Comparison of ENCODE assay signal across 1 cellular context in the genomic region with DNA sequence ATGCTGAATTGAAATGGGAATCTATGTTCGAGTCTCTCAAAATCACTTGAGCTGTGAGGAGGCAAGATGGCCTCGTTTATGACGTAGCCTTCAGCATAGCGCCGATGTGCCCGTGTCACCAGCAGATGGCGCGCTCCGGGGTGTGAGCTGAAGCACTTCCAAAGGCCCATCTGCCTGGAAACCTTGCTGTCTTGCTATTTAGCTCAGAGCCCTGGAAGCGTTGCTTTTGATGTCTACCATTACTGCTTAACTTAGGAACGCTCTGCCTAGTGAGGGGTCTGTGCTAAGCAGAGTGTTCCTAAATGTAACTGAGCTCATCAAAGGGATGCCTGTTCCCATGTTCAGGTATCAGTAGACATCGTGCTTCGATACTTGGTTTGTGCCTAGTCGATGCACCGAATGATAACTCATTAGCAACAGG.
TF ChIP-seq lines count a peak whose summit lies in the region.

No MANE protein-coding gene starts in this region.

TF ChIP-seq in HepG2, 621 proteins besides CTCF, POLR2A, EP300 and RAD21 (continued from another document and continues in another):
- TF ChIP-seq, protein P1, sequence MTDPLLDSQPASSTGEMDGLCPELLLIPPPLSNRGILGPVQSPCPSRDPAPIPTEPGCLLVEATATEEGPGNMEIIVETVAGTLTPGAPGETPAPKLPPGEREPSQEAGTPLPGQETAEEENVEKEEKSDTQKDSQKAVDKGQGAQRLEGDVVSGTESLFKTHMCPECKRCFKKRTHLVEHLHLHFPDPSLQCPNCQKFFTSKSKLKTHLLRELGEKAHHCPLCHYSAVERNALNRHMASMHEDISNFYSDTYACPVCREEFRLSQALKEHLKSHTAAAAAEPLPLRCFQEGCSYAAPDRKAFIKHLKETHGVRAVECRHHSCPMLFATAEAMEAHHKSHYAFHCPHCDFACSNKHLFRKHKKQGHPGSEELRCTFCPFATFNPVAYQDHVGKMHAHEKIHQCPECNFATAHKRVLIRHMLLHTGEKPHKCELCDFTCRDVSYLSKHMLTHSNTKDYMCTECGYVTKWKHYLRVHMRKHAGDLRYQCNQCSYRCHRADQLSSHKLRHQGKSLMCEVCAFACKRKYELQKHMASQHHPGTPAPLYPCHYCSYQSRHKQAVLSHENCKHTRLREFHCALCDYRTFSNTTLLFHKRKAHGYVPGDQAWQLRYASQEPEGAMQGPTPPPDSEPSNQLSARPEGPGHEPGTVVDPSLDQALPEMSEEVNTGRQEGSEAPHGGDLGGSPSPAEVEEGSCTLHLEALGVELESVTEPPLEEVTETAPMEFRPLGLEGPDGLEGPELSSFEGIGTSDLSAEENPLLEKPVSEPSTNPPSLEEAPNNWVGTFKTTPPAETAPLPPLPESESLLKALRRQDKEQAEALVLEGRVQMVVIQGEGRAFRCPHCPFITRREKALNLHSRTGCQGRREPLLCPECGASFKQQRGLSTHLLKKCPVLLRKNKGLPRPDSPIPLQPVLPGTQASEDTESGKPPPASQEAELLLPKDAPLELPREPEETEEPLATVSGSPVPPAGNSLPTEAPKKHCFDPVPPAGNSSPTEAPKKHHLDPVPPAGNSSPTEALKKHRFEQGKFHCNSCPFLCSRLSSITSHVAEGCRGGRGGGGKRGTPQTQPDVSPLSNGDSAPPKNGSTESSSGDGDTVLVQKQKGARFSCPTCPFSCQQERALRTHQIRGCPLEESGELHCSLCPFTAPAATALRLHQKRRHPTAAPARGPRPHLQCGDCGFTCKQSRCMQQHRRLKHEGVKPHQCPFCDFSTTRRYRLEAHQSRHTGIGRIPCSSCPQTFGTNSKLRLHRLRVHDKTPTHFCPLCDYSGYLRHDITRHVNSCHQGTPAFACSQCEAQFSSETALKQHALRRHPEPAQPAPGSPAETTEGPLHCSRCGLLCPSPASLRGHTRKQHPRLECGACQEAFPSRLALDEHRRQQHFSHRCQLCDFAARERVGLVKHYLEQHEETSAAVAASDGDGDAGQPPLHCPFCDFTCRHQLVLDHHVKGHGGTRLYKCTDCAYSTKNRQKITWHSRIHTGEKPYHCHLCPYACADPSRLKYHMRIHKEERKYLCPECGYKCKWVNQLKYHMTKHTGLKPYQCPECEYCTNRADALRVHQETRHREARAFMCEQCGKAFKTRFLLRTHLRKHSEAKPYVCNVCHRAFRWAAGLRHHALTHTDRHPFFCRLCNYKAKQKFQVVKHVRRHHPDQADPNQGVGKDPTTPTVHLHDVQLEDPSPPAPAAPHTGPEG (CRISPR knock-in tag; IDR thresholded peaks at IDR 0.05), result no peak
- TF ChIP-seq CREB1 (IDR thresholded peaks at IDR 0.05) (peak; percentile 92), CREB1 (CRISPR knock-in tag; IDR thresholded peaks at IDR 0.05) (peak; percentile 91), ZNF7 (CRISPR knock-in tag; IDR thresholded peaks at IDR 0.05) (no peak), ZNF431 (CRISPR knock-in tag; IDR thresholded peaks at IDR 0.05; ENCODE audit: borderline replicate concordance, low read depth) (peak; percentile 64; the same call in 1 of the 2 replicates), ZNF644 (CRISPR knock-in tag; IDR thresholded peaks at IDR 0.05; ENCODE audit: low read depth) (peak; percentile 91), ZNF547 (CRISPR knock-in tag; IDR thresholded peaks at IDR 0.05) (peak; percentile 59; the same call in 1 of the 2 replicates), ZNF333 (CRISPR knock-in tag; IDR thresholded peaks at IDR 0.05; ENCODE audit: borderline replicate concordance) (no peak), HOXA5 (CRISPR knock-in tag; IDR thresholded peaks at IDR 0.05) (no peak), POGZ (CRISPR knock-in tag; IDR thresholded peaks at IDR 0.05) (peak; percentile 97), ZIK1 (CRISPR knock-in tag; IDR thresholded peaks at IDR 0.05; ENCODE audit: borderline replicate concordance, low read depth) (no peak), ZNF552 (CRISPR knock-in tag; IDR thresholded peaks at IDR 0.05; ENCODE audit: borderline replicate concordance) (no peak), NR1H2 (CRISPR knock-in tag; IDR thresholded peaks at IDR 0.05; ENCODE audit: borderline replicate concordance, low read depth) (no peak), SIX1 (CRISPR knock-in tag; IDR thresholded peaks at IDR 0.05; ENCODE audit: borderline replicate concordance) (no peak), GTF2F1 (IDR thresholded peaks at IDR 0.05; ENCODE audit: low read length) (no peak), POLR2AphosphoS5 (IDR thresholded peaks at IDR 0.05; ENCODE audit: low read depth, low read length) (no peak), YEATS2 (CRISPR knock-in tag; IDR thresholded peaks at IDR 0.05; ENCODE audit: borderline replicate concordance) (peak; percentile 44; the same call in 1 of the 2 replicates), THAP11 (CRISPR knock-in tag; IDR thresholded peaks at IDR 0.05) (peak; percentile 74), RBFOX2 (IDR thresholded peaks at IDR 0.05; ENCODE audit: low read depth, low read length) (no peak), ZNF879 (CRISPR knock-in tag; IDR thresholded peaks at IDR 0.05) (no peak), IRX3 (CRISPR knock-in tag; IDR thresholded peaks at IDR 0.05; ENCODE audit: borderline replicate concordance, low read depth) (no peak), NKX3-1 (CRISPR knock-in tag; IDR thresholded peaks at IDR 0.05) (no peak), ZNF788 (CRISPR knock-in tag; IDR thresholded peaks at IDR 0.05; ENCODE audit: borderline replicate concordance) (peak; percentile 79; the same call in 1 of the 2 replicates), ZNF761 (CRISPR knock-in tag; conservative IDR thresholded peaks at IDR 0.05) (0 out of 2 replicates have a peak, but pooled peaks have one; percentile 35)
- TF ChIP-seq, protein P2, sequence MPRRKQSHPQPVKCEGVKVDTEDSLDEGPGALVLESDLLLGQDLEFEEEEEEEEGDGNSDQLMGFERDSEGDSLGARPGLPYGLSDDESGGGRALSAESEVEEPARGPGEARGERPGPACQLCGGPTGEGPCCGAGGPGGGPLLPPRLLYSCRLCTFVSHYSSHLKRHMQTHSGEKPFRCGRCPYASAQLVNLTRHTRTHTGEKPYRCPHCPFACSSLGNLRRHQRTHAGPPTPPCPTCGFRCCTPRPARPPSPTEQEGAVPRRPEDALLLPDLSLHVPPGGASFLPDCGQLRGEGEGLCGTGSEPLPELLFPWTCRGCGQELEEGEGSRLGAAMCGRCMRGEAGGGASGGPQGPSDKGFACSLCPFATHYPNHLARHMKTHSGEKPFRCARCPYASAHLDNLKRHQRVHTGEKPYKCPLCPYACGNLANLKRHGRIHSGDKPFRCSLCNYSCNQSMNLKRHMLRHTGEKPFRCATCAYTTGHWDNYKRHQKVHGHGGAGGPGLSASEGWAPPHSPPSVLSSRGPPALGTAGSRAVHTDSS (CRISPR knock-in tag; conservative IDR thresholded peaks at IDR 0.05), result no peak
- TF ChIP-seq, protein P3, sequence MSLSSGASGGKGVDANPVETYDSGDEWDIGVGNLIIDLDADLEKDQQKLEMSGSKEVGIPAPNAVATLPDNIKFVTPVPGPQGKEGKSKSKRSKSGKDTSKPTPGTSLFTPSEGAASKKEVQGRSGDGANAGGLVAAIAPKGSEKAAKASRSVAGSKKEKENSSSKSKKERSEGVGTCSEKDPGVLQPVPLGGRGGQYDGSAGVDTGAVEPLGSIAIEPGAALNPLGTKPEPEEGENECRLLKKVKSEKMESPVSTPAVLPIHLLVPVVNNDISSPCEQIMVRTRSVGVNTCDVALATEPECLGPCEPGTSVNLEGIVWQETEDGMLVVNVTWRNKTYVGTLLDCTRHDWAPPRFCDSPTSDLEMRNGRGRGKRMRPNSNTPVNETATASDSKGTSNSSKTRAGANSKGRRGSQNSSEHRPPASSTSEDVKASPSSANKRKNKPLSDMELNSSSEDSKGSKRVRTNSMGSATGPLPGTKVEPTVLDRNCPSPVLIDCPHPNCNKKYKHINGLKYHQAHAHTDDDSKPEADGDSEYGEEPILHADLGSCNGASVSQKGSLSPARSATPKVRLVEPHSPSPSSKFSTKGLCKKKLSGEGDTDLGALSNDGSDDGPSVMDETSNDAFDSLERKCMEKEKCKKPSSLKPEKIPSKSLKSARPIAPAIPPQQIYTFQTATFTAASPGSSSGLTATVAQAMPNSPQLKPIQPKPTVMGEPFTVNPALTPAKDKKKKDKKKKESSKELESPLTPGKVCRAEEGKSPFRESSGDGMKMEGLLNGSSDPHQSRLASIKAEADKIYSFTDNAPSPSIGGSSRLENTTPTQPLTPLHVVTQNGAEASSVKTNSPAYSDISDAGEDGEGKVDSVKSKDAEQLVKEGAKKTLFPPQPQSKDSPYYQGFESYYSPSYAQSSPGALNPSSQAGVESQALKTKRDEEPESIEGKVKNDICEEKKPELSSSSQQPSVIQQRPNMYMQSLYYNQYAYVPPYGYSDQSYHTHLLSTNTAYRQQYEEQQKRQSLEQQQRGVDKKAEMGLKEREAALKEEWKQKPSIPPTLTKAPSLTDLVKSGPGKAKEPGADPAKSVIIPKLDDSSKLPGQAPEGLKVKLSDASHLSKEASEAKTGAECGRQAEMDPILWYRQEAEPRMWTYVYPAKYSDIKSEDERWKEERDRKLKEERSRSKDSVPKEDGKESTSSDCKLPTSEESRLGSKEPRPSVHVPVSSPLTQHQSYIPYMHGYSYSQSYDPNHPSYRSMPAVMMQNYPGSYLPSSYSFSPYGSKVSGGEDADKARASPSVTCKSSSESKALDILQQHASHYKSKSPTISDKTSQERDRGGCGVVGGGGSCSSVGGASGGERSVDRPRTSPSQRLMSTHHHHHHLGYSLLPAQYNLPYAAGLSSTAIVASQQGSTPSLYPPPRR (CRISPR knock-in tag; IDR thresholded peaks at IDR 0.05; ENCODE audit: borderline replicate concordance), result no peak; the same call in 1 of the 2 replicates
- TF ChIP-seq, protein P4, sequence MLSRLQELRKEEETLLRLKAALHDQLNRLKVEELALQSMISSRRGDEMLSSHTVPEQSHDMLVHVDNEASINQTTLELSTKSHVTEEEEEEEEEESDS (CRISPR knock-in tag; IDR thresholded peaks at IDR 0.05; ENCODE audit: borderline replicate concordance), result no peak
- TF ChIP-seq, protein P5, sequence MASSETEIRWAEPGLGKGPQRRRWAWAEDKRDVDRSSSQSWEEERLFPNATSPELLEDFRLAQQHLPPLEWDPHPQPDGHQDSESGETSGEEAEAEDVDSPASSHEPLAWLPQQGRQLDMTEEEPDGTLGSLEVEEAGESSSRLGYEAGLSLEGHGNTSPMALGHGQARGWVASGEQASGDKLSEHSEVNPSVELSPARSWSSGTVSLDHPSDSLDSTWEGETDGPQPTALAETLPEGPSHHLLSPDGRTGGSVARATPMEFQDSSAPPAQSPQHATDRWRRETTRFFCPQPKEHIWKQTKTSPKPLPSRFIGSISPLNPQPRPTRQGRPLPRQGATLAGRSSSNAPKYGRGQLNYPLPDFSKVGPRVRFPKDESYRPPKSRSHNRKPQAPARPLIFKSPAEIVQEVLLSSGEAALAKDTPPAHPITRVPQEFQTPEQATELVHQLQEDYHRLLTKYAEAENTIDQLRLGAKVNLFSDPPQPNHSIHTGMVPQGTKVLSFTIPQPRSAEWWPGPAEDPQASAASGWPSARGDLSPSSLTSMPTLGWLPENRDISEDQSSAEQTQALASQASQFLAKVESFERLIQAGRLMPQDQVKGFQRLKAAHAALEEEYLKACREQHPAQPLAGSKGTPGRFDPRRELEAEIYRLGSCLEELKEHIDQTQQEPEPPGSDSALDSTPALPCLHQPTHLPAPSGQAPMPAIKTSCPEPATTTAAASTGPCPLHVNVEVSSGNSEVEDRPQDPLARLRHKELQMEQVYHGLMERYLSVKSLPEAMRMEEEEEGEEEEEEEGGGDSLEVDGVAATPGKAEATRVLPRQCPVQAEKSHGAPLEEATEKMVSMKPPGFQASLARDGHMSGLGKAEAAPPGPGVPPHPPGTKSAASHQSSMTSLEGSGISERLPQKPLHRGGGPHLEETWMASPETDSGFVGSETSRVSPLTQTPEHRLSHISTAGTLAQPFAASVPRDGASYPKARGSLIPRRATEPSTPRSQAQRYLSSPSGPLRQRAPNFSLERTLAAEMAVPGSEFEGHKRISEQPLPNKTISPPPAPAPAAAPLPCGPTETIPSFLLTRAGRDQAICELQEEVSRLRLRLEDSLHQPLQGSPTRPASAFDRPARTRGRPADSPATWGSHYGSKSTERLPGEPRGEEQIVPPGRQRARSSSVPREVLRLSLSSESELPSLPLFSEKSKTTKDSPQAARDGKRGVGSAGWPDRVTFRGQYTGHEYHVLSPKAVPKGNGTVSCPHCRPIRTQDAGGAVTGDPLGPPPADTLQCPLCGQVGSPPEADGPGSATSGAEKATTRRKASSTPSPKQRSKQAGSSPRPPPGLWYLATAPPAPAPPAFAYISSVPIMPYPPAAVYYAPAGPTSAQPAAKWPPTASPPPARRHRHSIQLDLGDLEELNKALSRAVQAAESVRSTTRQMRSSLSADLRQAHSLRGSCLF (CRISPR knock-in tag; IDR thresholded peaks at IDR 0.05; ENCODE audit: borderline replicate concordance), result no peak
- TF ChIP-seq, protein P6, sequence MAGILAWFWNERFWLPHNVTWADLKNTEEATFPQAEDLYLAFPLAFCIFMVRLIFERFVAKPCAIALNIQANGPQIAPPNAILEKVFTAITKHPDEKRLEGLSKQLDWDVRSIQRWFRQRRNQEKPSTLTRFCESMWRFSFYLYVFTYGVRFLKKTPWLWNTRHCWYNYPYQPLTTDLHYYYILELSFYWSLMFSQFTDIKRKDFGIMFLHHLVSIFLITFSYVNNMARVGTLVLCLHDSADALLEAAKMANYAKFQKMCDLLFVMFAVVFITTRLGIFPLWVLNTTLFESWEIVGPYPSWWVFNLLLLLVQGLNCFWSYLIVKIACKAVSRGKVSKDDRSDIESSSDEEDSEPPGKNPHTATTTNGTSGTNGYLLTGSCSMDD (CRISPR knock-in tag; IDR thresholded peaks at IDR 0.05), result no peak
- TF ChIP-seq, protein P7, sequence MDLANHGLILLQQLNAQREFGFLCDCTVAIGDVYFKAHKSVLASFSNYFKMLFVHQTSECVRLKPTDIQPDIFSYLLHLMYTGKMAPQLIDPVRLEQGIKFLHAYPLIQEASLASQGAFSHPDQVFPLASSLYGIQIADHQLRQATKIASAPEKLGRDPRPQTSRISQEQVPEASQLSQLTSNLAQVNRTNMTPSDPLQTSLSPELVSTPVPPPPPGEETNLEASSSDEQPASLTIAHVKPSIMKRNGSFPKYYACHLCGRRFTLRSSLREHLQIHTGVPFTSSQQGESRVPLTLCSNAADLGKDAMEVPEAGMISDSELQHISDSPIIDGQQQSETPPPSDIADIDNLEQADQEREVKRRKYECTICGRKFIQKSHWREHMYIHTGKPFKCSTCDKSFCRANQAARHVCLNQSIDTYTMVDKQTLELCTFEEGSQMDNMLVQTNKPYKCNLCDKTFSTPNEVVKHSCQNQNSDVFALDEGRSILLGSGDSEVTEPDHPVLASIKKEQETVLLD (CRISPR knock-in tag; IDR thresholded peaks at IDR 0.05; ENCODE audit: low read depth), result no peak
- TF ChIP-seq, protein P8, sequence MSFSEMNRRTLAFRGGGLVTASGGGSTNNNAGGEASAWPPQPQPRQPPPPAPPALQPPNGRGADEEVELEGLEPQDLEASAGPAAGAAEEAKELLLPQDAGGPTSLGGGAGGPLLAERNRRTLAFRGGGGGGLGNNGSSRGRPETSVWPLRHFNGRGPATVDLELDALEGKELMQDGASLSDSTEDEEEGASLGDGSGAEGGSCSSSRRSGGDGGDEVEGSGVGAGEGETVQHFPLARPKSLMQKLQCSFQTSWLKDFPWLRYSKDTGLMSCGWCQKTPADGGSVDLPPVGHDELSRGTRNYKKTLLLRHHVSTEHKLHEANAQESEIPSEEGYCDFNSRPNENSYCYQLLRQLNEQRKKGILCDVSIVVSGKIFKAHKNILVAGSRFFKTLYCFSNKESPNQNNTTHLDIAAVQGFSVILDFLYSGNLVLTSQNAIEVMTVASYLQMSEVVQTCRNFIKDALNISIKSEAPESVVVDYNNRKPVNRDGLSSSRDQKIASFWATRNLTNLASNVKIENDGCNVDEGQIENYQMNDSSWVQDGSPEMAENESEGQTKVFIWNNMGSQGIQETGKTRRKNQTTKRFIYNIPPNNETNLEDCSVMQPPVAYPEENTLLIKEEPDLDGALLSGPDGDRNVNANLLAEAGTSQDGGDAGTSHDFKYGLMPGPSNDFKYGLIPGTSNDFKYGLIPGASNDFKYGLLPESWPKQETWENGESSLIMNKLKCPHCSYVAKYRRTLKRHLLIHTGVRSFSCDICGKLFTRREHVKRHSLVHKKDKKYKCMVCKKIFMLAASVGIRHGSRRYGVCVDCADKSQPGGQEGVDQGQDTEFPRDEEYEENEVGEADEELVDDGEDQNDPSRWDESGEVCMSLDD (CRISPR knock-in tag; IDR thresholded peaks at IDR 0.05; ENCODE audit: borderline replicate concordance), result no peak
